In the genomic region with DNA sequence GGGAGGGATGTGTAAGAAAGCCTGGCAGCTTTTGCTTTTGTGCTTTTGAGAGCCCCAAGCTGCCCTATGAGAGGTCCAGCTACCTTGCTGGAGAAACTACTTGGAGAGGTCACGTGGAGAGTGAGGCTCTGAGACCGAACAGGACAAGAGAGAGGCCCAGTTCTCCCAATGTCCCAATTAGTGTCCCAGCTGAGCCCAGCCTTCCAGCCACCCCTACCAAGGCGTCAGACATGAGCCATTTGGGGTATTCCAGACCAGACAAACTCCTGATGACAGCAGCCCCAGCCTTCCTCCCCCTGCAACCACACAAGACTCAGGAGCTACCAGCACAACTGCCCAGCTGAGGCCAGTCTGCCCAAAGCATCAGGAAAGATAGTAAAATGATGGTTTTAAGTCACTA, we compare ENCODE assay signal across 1 cellular context.
TF ChIP-seq lines count a peak whose summit lies in the region.

No MANE protein-coding gene starts in this region.

TF ChIP-seq in HepG2, 621 proteins besides CTCF, POLR2A, EP300 and RAD21 (continued from another document):
- TF ChIP-seq, protein P1, sequence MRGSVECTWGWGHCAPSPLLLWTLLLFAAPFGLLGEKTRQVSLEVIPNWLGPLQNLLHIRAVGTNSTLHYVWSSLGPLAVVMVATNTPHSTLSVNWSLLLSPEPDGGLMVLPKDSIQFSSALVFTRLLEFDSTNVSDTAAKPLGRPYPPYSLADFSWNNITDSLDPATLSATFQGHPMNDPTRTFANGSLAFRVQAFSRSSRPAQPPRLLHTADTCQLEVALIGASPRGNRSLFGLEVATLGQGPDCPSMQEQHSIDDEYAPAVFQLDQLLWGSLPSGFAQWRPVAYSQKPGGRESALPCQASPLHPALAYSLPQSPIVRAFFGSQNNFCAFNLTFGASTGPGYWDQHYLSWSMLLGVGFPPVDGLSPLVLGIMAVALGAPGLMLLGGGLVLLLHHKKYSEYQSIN (CRISPR knock-in tag; IDR thresholded peaks at IDR 0.05; ENCODE audit: borderline replicate concordance), result no peak
- TF ChIP-seq ZNF788 (CRISPR knock-in tag; IDR thresholded peaks at IDR 0.05; ENCODE audit: borderline replicate concordance) (no peak), ZNF841 (CRISPR knock-in tag; IDR thresholded peaks at IDR 0.05; ENCODE audit: borderline replicate concordance) (no peak), NFIB (CRISPR knock-in tag; IDR thresholded peaks at IDR 0.05; ENCODE audit: borderline replicate concordance) (no peak), TBX3 (IDR thresholded peaks at IDR 0.05; ENCODE audit: borderline replicate concordance) (no peak), TAF15 (IDR thresholded peaks at IDR 0.05; ENCODE audit: low read depth, low read length, poor library complexity, severe bottlenecking) (no peak), ZNF709 (CRISPR knock-in tag; IDR thresholded peaks at IDR 0.05) (no peak), ZMAT3 (CRISPR knock-in tag; conservative IDR thresholded peaks at IDR 0.05) (no peak), NR3C1 (CRISPR knock-in tag; IDR thresholded peaks at IDR 0.05) (no peak), SOX13 (IDR thresholded peaks at IDR 0.05) (no peak), SOX13 (CRISPR knock-in tag; conservative IDR thresholded peaks at IDR 0.05 in 1 of 2, IDR thresholded peaks at IDR 0.05 in 1 of 2) (no peak)
- TF ChIP-seq, protein P2, sequence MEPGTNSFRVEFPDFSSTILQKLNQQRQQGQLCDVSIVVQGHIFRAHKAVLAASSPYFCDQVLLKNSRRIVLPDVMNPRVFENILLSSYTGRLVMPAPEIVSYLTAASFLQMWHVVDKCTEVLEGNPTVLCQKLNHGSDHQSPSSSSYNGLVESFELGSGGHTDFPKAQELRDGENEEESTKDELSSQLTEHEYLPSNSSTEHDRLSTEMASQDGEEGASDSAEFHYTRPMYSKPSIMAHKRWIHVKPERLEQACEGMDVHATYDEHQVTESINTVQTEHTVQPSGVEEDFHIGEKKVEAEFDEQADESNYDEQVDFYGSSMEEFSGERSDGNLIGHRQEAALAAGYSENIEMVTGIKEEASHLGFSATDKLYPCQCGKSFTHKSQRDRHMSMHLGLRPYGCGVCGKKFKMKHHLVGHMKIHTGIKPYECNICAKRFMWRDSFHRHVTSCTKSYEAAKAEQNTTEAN (CRISPR knock-in tag; conservative IDR thresholded peaks at IDR 0.05), result no peak
- TF ChIP-seq, protein P3, sequence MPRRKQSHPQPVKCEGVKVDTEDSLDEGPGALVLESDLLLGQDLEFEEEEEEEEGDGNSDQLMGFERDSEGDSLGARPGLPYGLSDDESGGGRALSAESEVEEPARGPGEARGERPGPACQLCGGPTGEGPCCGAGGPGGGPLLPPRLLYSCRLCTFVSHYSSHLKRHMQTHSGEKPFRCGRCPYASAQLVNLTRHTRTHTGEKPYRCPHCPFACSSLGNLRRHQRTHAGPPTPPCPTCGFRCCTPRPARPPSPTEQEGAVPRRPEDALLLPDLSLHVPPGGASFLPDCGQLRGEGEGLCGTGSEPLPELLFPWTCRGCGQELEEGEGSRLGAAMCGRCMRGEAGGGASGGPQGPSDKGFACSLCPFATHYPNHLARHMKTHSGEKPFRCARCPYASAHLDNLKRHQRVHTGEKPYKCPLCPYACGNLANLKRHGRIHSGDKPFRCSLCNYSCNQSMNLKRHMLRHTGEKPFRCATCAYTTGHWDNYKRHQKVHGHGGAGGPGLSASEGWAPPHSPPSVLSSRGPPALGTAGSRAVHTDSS (CRISPR knock-in tag; conservative IDR thresholded peaks at IDR 0.05), result no peak
TF ChIP-seq in HepG2: peak in this region for 2.
